34 cellular contexts compared by ENCODE assay signal in the genomic region with DNA sequence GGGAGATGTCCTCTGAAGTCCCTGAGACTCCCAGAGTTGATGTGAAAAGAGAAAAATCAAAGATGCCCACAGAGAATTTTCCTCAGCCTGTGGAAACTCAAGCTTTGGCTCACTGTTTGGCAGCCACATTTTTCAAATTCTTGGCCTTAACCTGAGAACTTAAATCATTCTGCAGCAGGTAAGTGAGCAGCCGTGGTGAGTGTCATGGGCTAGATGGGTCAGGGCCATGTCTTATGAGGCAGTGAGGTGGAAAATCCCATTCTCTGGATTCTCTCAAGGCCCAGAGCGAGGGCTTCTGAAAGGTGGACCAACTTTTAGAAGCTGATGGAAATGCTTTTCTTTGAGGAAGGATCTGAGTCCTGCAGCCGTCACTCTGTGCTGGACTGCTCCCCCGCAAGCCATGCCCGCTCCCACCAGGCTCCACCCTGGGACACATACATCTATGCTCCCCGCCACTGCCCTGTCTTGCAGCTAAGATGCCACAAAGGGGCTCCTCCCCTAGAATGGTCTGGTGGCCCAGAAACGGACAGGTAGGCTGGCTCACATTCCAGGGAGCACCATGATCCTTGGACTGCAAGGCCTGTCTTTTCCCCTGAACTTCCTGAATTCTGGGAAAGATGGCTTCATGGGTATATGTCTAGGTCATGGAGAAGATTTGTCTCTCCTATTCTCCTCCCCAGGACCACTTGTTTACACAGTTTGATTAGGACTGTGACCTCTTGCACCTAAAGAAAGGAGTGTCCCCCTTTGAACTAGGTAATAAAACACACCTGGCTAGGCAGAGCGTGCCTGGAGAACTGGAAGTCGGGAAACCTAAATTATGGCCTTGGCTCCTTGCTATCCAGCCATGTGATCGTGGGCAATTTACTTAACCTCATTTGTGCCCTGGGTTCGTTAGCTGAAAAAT.
DNase-seq lines count a peak whose midpoint lies in the region; ATAC-seq, FAIRE-seq and TF ChIP-seq lines count a peak whose summit lies in the region.
"Had no signal": no experiment of that assay in that cellular context is flagged by ENCODE, and none has a peak within 500 bp of the region (broad histone marks: within the 10 kb centered on the region; RNA-seq: fewer than 3 reads in every experiment).

No MANE protein-coding gene starts in this region.

- intact Hi-C loops in mucosa of descending colon (cut with DNase I, micrococcal nuclease) (no loop called here), upper lobe of right lung (cut with DNase I) (no loop called here)

- H3K27ac Mint-ChIP-seq in T-helper 2 cell treated with Interferon-gamma antibody and Interleukin-4, amounts not matched to agents 5 μg/mL and 100 μg/mL, for 36 hours: no peak overlapping the region
- H3K27ac Mint-ChIP-seq: activated T-cell treated with anti-CD3 and anti-CD28 coated beads, Interleukin-2, amount 50 U/mL, for 72 hours; mesothelial cell of epicardium; natural killer cell; stimulated activated memory B cell treated with anti-CD40 and anti-IgM and Interleukin-4, amounts not matched to agents 10 μg/mL and 1 μg/mL and 100 μg/mL, for 72 hours had no signal

- H3K27ac ChIP-seq in duodenal mucosa (ENCODE audit: low read depth, low read length) (peak overlapping the region; percentile 54), small intestine (ENCODE audit: low read depth in 1 of 2, low read length in 1 of 2) (peak overlapping the region in 1 of 2 donors; percentile 71), upper lobe of right lung (no peak overlapping the region)
- H3K27ac ChIP-seq: 22Rv1, C4-2B, left lung, parathyroid adenoma, vagina had no signal

- peaks cover 64% of the 10 kb centered on the region for H3K36me3 Mint-ChIP-seq in T-helper 2 cell treated with Interferon-gamma antibody and Interleukin-4, amounts not matched to agents 5 μg/mL and 100 μg/mL, for 36 hours (ENCODE audit: low read depth)
- H3K36me3 Mint-ChIP-seq: natural killer cell had no signal

- H3K9me3 Mint-ChIP-seq in T-helper 2 cell treated with Interferon-gamma antibody and Interleukin-4, amounts not matched to agents 5 μg/mL and 100 μg/mL, for 36 hours: peaks cover 13% of the 10 kb centered on the region
- H3K9me3 Mint-ChIP-seq: activated T-cell treated with anti-CD3 and anti-CD28 coated beads, Interleukin-2, amount 50 U/mL, for 72 hours; effector memory CD8-positive, alpha-beta T cell; natural killer cell; stimulated activated memory B cell treated with anti-CD40 and anti-IgM and Interleukin-4, amounts not matched to agents 10 μg/mL and 1 μg/mL and 100 μg/mL, for 72 hours had no signal

- H3K9ac ChIP-seq in duodenal mucosa (ENCODE audit: low read depth in 1 of 2, low read length in 2 of 2): peak overlapping the region in 1 of 2 donors; percentile 9
- H3K9ac ChIP-seq: parathyroid adenoma had no signal

- 29 to 64% (median 46%) methylated on average over 11 of the region's 11 CpGs for WGBS in small intestine, 3 donors

- no peak for FAIRE-seq in small intestine (lab: Jason Lieb, UNC)

- ATAC-seq in mucosa of descending colon (peak; percentile 79), upper lobe of right lung (no peak), HG02973 (IDR thresholded peaks at IDR 0.05; ENCODE audit: unreplicated experiment) (no peak)
- ATAC-seq: activated T-cell treated with anti-CD3 and anti-CD28 coated beads, Interleukin-2, amount 50 U/mL, for 72 hours; effector memory CD8-positive, alpha-beta T cell; left lung; natural killer cell; sciatic nerve; stimulated activated memory B cell treated with anti-CD40 and anti-IgM and Interleukin-4, amounts not matched to agents 10 μg/mL and 1 μg/mL and 100 μg/mL, for 72 hours had no signal

- H3K4me3 Mint-ChIP-seq in T-helper 2 cell treated with Interferon-gamma antibody and Interleukin-4, amounts not matched to agents 5 μg/mL and 100 μg/mL, for 36 hours: peak overlapping the region; percentile 21
- H3K4me3 Mint-ChIP-seq: activated T-cell treated with anti-CD3 and anti-CD28 coated beads, Interleukin-2, amount 50 U/mL, for 72 hours; brain; effector memory CD8-positive, alpha-beta T cell; H9; mesothelial cell of epicardium; natural killer cell; stimulated activated memory B cell treated with anti-CD40 and anti-IgM and Interleukin-4, amounts not matched to agents 10 μg/mL and 1 μg/mL and 100 μg/mL, for 72 hours; T-helper 1 cell treated with Interleukin-12 subunit alpha and Interleukin-12 subunit beta and Interleukin-4 antibody, amounts not matched to agents 30 μg/mL and 1 μg/mL, for 36 hours had no signal

- no peaks in the 10 kb centered on the region for H3K9me3 ChIP-seq in duodenal mucosa (ENCODE audit: control insufficient read depth in 1 of 2, low read length in 2 of 2)
- H3K9me3 ChIP-seq in mucosa of descending colon: no peaks in the 10 kb centered on the region
- no peaks in the 10 kb centered on the region for H3K9me3 ChIP-seq in small intestine (ENCODE audit: control insufficient read depth, low read depth)
- H3K9me3 ChIP-seq in upper lobe of right lung: no peaks in the 10 kb centered on the region
- H3K9me3 ChIP-seq: adrenal gland, left lung, vagina had no signal

- H3K36me3 ChIP-seq in duodenal mucosa (ENCODE audit: control insufficient read depth in 1 of 2, insufficient read depth in 2 of 2, low read length in 2 of 2) (no peaks in the 10 kb centered on the region), mucosa of descending colon (ENCODE audit: low read depth) (no peaks in the 10 kb centered on the region), small intestine (ENCODE audit: control insufficient read depth in 2 of 2, insufficient read depth in 2 of 2, low read length in 2 of 2) (no peaks in the 10 kb centered on the region), upper lobe of right lung (no peaks in the 10 kb centered on the region)
- H3K36me3 ChIP-seq: adrenal gland, left lung, vagina had no signal

- H3K27me3 Mint-ChIP-seq in T-helper 2 cell treated with Interferon-gamma antibody and Interleukin-4, amounts not matched to agents 5 μg/mL and 100 μg/mL, for 36 hours (ENCODE audit: low read depth): no peaks in the 10 kb centered on the region
- H3K27me3 Mint-ChIP-seq: effector memory CD8-positive, alpha-beta T cell; stimulated activated memory B cell treated with anti-CD40 and anti-IgM and Interleukin-4, amounts not matched to agents 10 μg/mL and 1 μg/mL and 100 μg/mL, for 72 hours had no signal

- TF ChIP-seq CTCF in mucosa of descending colon (IDR thresholded peaks at IDR 0.05) (no peak), upper lobe of right lung (IDR thresholded peaks at IDR 0.05) (no peak)

- no peak for DNase-seq in T-helper 2 cell treated with Interferon-gamma antibody and Interleukin-4, amounts not matched to agents 5 μg/mL and 100 μg/mL, for 36 hours (ENCODE audit: low spot score)
- no peak for DNase-seq in T-helper 2 cell
- no peak for DNase-seq in mucosa of descending colon
- peak; percentile 85 for DNase-seq in small intestine
- DNase-seq in NCI-H1436 (lab: John Stamatoyannopoulos, UW): no peak
- DNase-seq in upper lobe of right lung: no peak
- DNase-seq: activated CD4-positive, alpha-beta T cell treated with anti-CD3 and anti-CD28 coated beads for 4 hours; activated naive CD4-positive, alpha-beta T cell treated with Interleukin-2 at 50 U/mL for 16 hours; activated T-cell treated with anti-CD3 and anti-CD28 coated beads, Interleukin-2, amount 50 U/mL, for 72 hours; Calu3; DMS79 treated with DMSO at 0.1 percent for 48 hours; effector memory CD8-positive, alpha-beta T cell; foreskin fibroblast; GF-D8; H9; KG1; left lung; natural killer cell; NCI-H1417 treated with DMSO at 0.1 percent for 48 hours; NCI-H2107; NCI-H774; stimulated activated CD4-positive, alpha-beta T cell treated with anti-CD3 and anti-CD28 coated beads, Interleukin-4, amount 100 ng/mL, for 4 hours had no signal

- no peaks in the 10 kb centered on the region for H3K27me3 ChIP-seq in duodenal mucosa (ENCODE audit: control insufficient read depth in 1 of 2, insufficient read depth in 2 of 2, low read length in 2 of 2)
- H3K27me3 ChIP-seq in small intestine (ENCODE audit: control insufficient read depth in 2 of 2, insufficient read depth in 2 of 2, low read length in 2 of 2): no peaks in the 10 kb centered on the region
- H3K27me3 ChIP-seq in upper lobe of right lung: no peaks in the 10 kb centered on the region
- H3K27me3 ChIP-seq: adrenal gland, left lung, vagina had no signal

- H3K4me3 ChIP-seq in duodenal mucosa (ENCODE audit: low read depth in 1 of 2, low read length in 2 of 2) (no peak overlapping the region), mucosa of descending colon (no peak overlapping the region), small intestine (ENCODE audit: low read depth in 1 of 2, low read length in 2 of 2) (no peak overlapping the region), upper lobe of right lung (no peak overlapping the region)
- H3K4me3 ChIP-seq: adrenal gland, left lung, vagina had no signal

- H3K4me1 ChIP-seq in duodenal mucosa (ENCODE audit: control insufficient read depth in 1 of 2, insufficient read depth in 2 of 2, low read length in 2 of 2): peaks cover 45 to 57% of the 10 kb centered on the region in 2 donors
- peaks cover 18% of the 10 kb centered on the region for H3K4me1 ChIP-seq in mucosa of descending colon (ENCODE audit: low read depth)
- H3K4me1 ChIP-seq in small intestine (ENCODE audit: control insufficient read depth in 2 of 2, insufficient read depth in 1 of 2, low read depth in 1 of 2, low read length in 1 of 2): peaks cover 0 to 11% of the 10 kb centered on the region in 2 donors
- H3K4me1 ChIP-seq in upper lobe of right lung: no peaks in the 10 kb centered on the region

- H3K4me1 Mint-ChIP-seq in T-helper 2 cell treated with Interferon-gamma antibody and Interleukin-4, amounts not matched to agents 5 μg/mL and 100 μg/mL, for 36 hours (ENCODE audit: low read depth): peaks cover 50% of the 10 kb centered on the region
- H3K4me1 Mint-ChIP-seq: brain had no signal
